28 cellular contexts compared by ENCODE assay signal in genomic region chr4:146567396-146567795, GRCh38. TPM values are rescaled to one million over a fixed set of nuclear protein-coding genes. Genes with fewer than 3 reads are reported as not detected.
DNase-seq lines count a peak whose midpoint lies in the region; ATAC-seq and TF ChIP-seq lines count a peak whose summit lies in the region.
"Had no signal": no experiment of that assay in that cellular context is flagged by ENCODE, and none has a peak within 500 bp of the region (broad histone marks: within the 10 kb centered on the region; RNA-seq: fewer than 3 reads in every experiment).

No MANE protein-coding gene starts in this region.

- no peaks in the 10 kb centered on the region for H3K4me1 Mint-ChIP-seq in stimulated activated naive B cell treated with anti-CD40 and anti-IgM and Interleukin-4, amounts not matched to agents 10 μg/mL and 1 μg/mL and 100 μg/mL, for 72 hours
- H3K4me1 Mint-ChIP-seq: activated CD4-positive, alpha-beta T cell treated with anti-CD3 and anti-CD28 coated beads for 36 hours; activated naive CD8-positive, alpha-beta T cell treated with anti-CD3 and anti-CD28 coated beads, Interleukin-2, amount 50 U/mL, for 24 hours; mesothelial cell of epicardium; natural killer cell had no signal

- H3K9me3 Mint-ChIP-seq in stimulated activated naive B cell treated with anti-CD40 and anti-IgM and Interleukin-4, amounts not matched to agents 10 μg/mL and 1 μg/mL and 100 μg/mL, for 72 hours: no peaks in the 10 kb centered on the region
- H3K9me3 Mint-ChIP-seq: activated naive CD8-positive, alpha-beta T cell treated with anti-CD3 and anti-CD28 coated beads, Interleukin-2, amount 50 U/mL, for 24 hours; mesothelial cell of epicardium; natural killer cell had no signal

- no peak overlapping the region for H3K27ac ChIP-seq in GM23248
- peak overlapping the region; percentile 23; the same call in 1 of the 2 replicates for H3K27ac ChIP-seq in SJSA1
- H3K27ac ChIP-seq: body of pancreas, left ventricle myocardium inferior, pancreas, PC-9, testis had no signal

- no peak overlapping the region for H3K27ac Mint-ChIP-seq in stimulated activated naive B cell treated with anti-CD40 and anti-IgM and Interleukin-4, amounts not matched to agents 10 μg/mL and 1 μg/mL and 100 μg/mL, for 72 hours
- H3K27ac Mint-ChIP-seq: activated CD4-positive, alpha-beta T cell treated with anti-CD3 and anti-CD28 coated beads for 36 hours; activated naive CD8-positive, alpha-beta T cell treated with anti-CD3 and anti-CD28 coated beads, Interleukin-2, amount 50 U/mL, for 24 hours; mesothelial cell of epicardium; natural killer cell had no signal

- CTCF ChIA-PET in GM10248 (lab: Yijun Ruan, JAX): interaction anchor here (0.9 to 1.3 kb wide), 2 partner anchors 19 to 22 kb away, joined by 3 read pairs; no protein-coding TSS in a partner anchor

- H3K36me3 ChIP-seq in GM23248 (ENCODE audit: low read depth) (no peaks in the 10 kb centered on the region), SJSA1 (no peaks in the 10 kb centered on the region), mucosa of descending colon (ENCODE audit: low read depth) (no peaks in the 10 kb centered on the region)
- H3K36me3 ChIP-seq: BE2C, left ventricle myocardium inferior, pancreas had no signal

- H3K9ac ChIP-seq in GM23248: no peak overlapping the region

- WGBS in GM23248 (ENCODE audit: low coverage in 1 of 2, low lambda C conversion rate in 2 of 2, missing lambda C conversion rate in 2 of 2), 2 experiments: 23 to 33% methylated on average over 2 of the region's 2 CpGs

- H3K4me2 ChIP-seq in GM23248 (ENCODE audit: unreplicated experiment): no peak overlapping the region
- H3K4me2 ChIP-seq: PC-9 had no signal

- no peak overlapping the region for H3K4me3 Mint-ChIP-seq in stimulated activated naive B cell treated with anti-CD40 and anti-IgM and Interleukin-4, amounts not matched to agents 10 μg/mL and 1 μg/mL and 100 μg/mL, for 72 hours
- H3K4me3 Mint-ChIP-seq: activated CD4-positive, alpha-beta T cell treated with anti-CD3 and anti-CD28 coated beads for 36 hours; activated naive CD8-positive, alpha-beta T cell treated with anti-CD3 and anti-CD28 coated beads, Interleukin-2, amount 50 U/mL, for 24 hours; mesothelial cell of epicardium; natural killer cell had no signal

- H3K9me2 ChIP-seq in GM23248 (ENCODE audit: insufficient read depth): no peaks in the 10 kb centered on the region

- DNase-seq in GM23248: peak; percentile 35
- DNase-seq in SJSA1 (ENCODE audit: low read depth in 1 of 2, low spot score in 2 of 2): peak; percentile 70 to 73
- DNase-seq in fibroblast of the aortic adventitia (ENCODE audit: low read depth): peak; percentile 88
- DNase-seq in mucosa of descending colon: no peak
- no peak for DNase-seq in stimulated activated naive B cell treated with anti-CD40 and anti-IgM and Interleukin-4, amounts not matched to agents 10 μg/mL and 1 μg/mL and 100 μg/mL, for 72 hours
- no peak for DNase-seq in GM10248 (ENCODE audit: extremely low spot score)
- DNase-seq: activated CD4-positive, alpha-beta T cell treated with anti-CD3 and anti-CD28 coated beads for 36 hours; activated gamma-delta T cell; activated naive CD8-positive, alpha-beta T cell treated with anti-CD3 and anti-CD28 coated beads, Interleukin-2, amount 50 U/mL, for 24 hours; BE2C; body of pancreas; Caco-2; DMS79; effector memory CD4-positive, alpha-beta T cell; left ventricle myocardium inferior; natural killer cell; NCI-H1436; NCI-H2107; NCI-H446 treated with DMSO at 0.1 percent for 48 hours; pancreas; PC-9; SHP77; stimulated activated CD4-positive, alpha-beta T cell treated with anti-CD3 and anti-CD28 coated beads, Interleukin-4, amount 100 ng/mL, for 4 hours; stimulated activated naive CD4-positive, alpha-beta T cell treated with Interleukin-2 at 50 U/mL for 16 hours; testis had no signal

- H3K9me3 ChIP-seq in GM23248 (ENCODE audit: low read depth): no peaks in the 10 kb centered on the region
- H3K9me3 ChIP-seq in SJSA1 (replicated peaks): no peaks in the 10 kb centered on the region
- no peaks in the 10 kb centered on the region for H3K9me3 ChIP-seq in mucosa of descending colon
- H3K9me3 ChIP-seq: BE2C, body of pancreas, Caco-2, left ventricle myocardium inferior, pancreas, testis had no signal

- intact Hi-C loops in mucosa of descending colon (cut with DNase I, micrococcal nuclease): no loop called here

- ATAC-seq in mucosa of descending colon (no peak), GM19035 (IDR thresholded peaks at IDR 0.05; ENCODE audit: unreplicated experiment) (no peak)
- no peak for ATAC-seq in stimulated activated naive B cell treated with anti-CD40 and anti-IgM and Interleukin-4, amounts not matched to agents 10 μg/mL and 1 μg/mL and 100 μg/mL, for 72 hours (replicated peaks)
- ATAC-seq: activated CD4-positive, alpha-beta T cell treated with anti-CD3 and anti-CD28 coated beads for 36 hours; activated naive CD8-positive, alpha-beta T cell treated with anti-CD3 and anti-CD28 coated beads, Interleukin-2, amount 50 U/mL, for 24 hours; body of pancreas; HCT116; natural killer cell; pancreas had no signal

- no peaks in the 10 kb centered on the region for H3K79me2 ChIP-seq in GM23248 (ENCODE audit: insufficient read depth)

- no peaks in the 10 kb centered on the region for H4K20me1 ChIP-seq in GM23248 (ENCODE audit: insufficient read depth)

- no peaks in the 10 kb centered on the region for H3K36me3 Mint-ChIP-seq in stimulated activated naive B cell treated with anti-CD40 and anti-IgM and Interleukin-4, amounts not matched to agents 10 μg/mL and 1 μg/mL and 100 μg/mL, for 72 hours
- H3K36me3 Mint-ChIP-seq: mesothelial cell of epicardium, natural killer cell had no signal

- 0 out of 2 replicates have a peak, but pooled peaks cover 4% of the 10 kb centered on the region for H3F3A ChIP-seq in GM23248 (ENCODE audit: insufficient read depth)

- POLR2A ChIA-PET in GM10248 (lab: Yijun Ruan, JAX): no interaction called here

- H3K4me1 ChIP-seq in GM23248 (ENCODE audit: insufficient read depth): no peaks in the 10 kb centered on the region
- peaks cover 11% of the 10 kb centered on the region for H3K4me1 ChIP-seq in SJSA1 (replicated peaks)
- H3K4me1 ChIP-seq in mucosa of descending colon (ENCODE audit: low read depth): no peaks in the 10 kb centered on the region
- H3K4me1 ChIP-seq: BE2C, body of pancreas, Caco-2, left ventricle myocardium inferior, pancreas, testis had no signal

- H3K4me3 ChIP-seq in GM23248: no peak overlapping the region
- no peak overlapping the region for H3K4me3 ChIP-seq in SJSA1
- H3K4me3 ChIP-seq in fibroblast of the aortic adventitia (ENCODE audit: low read depth, low read length): no peak overlapping the region
- no peak overlapping the region for H3K4me3 ChIP-seq in mucosa of descending colon
- H3K4me3 ChIP-seq: body of pancreas, left ventricle myocardium inferior, pancreas, PC-9, testis had no signal

- in situ Hi-C loops in GM23248 (cut with MboI): no loop called here

- H3K27me3 ChIP-seq in GM23248 (replicated peaks; ENCODE audit: insufficient read depth) (no peaks in the 10 kb centered on the region; the same call in 1 of the 2 replicates), SJSA1 (replicated peaks) (no peaks in the 10 kb centered on the region)
- H3K27me3 ChIP-seq: body of pancreas, pancreas, testis had no signal

- peaks cover 9% of the 10 kb centered on the region in 2 donors for H3K27me3 Mint-ChIP-seq in stimulated activated naive B cell treated with anti-CD40 and anti-IgM and Interleukin-4, amounts not matched to agents 10 μg/mL and 1 μg/mL and 100 μg/mL, for 72 hours

- TF ChIP-seq CTCF in fibroblast of the aortic adventitia (IDR thresholded peaks at IDR 0.05; ENCODE audit: insufficient read depth, low read length): no peak
- no peak for TF ChIP-seq CTCF in mucosa of descending colon (IDR thresholded peaks at IDR 0.05)
- no peak for TF ChIP-seq CTCF in GM10248 (IDR thresholded peaks at IDR 0.05; ENCODE audit: control extremely low read depth, extremely low read depth, low read depth, missing control alignments)

- H2AFZ ChIP-seq in GM23248: no peak overlapping the region
- H2AFZ ChIP-seq: PC-9 had no signal

RNA-seq across cellular contexts. Expression of gene SLC10A7, which starts 45.7 kb away (rescaled TPM):
- 8.1 and 11.3 TPM in 2 replicates for total RNA-seq in GM23248 (2014; rRNA removed; shearing (Covaris generic))
- polyA plus RNA-seq in GM23248 (2016; fragmentation: Nextera tagmentation; extraction: Ambion mirVana): 4.5 and 5.0 TPM in 2 replicates
- 3.7 and 13.8 TPM in 2 replicates for total RNA-seq in SJSA1 (2014; rRNA removed; shearing (Covaris generic))
- total RNA-seq in fibroblast of the aortic adventitia (ENCODE audit: low replicate concordance) (10.0 and 18.2 TPM in 2 replicates), mucosa of descending colon (10 to 100 TPM; 10.8 to 18.4 (median 18.1) TPM)

Comparison
In these comparisons a context has a peak if more than half of its experiments do, and no peak if none do; other contexts are left out.
1. DNase-seq: peak in GM23248 (single experiment), SJSA1 (2 of 2) and fibroblast of the aortic adventitia (single experiment); none in mucosa of descending colon (0 of 3), stimulated activated naive B cell treated with anti-CD40 and anti-IgM and Interleukin-4, amounts not matched to agents 10 μg/mL and 1 μg/mL and 100 μg/mL, for 72 hours (single experiment) and GM10248 (single experiment).